ENCODE assay signal across 1 cellular context in the genomic region with DNA sequence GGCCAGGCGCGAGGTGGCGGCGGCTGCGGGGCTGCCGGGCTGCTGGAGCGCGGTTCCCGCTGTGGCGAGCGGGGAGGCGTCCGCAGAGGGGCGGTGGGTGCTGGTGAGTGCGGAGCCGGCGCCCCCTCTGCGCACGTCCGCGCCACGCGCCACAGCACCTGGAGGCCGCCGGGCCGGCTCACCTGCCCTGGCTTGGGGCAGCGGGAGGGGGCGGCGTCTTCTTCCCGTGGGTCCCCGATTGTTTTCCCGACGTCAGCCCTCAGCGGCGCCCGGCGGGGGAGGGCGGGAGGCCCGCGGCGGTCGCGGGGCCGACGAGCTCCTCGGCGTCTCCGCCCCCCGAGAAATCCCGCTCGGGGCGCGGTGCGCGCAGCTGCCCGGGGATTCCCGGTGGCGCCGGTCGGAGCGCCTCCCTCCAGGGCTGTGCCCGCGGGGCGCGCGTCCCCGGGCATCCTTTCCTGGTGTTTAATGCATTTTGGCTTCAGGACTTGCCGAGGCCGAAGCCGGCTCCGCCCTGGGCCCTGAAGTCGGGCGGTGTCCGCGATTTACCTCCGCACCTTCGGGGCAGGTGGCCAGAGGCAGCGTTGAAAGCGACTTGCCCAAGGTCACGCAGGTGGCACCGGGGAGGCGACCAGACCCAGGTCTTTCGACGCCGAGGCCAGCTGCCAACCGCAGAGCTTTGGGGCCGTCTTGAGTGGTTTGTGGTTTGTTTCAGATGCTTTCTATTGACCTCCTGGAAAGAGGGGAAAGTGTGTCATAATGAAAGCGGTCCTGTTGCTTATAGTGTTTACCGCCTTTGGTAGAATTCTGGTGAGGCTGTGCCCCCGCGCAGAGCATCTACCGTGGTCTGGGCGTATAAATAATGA.
TF ChIP-seq lines count a peak whose summit lies in the region.

No MANE protein-coding gene starts in this region.

TF ChIP-seq in HEK293, 187 proteins besides CTCF, POLR2A, EP300 and RAD21 (continued from another document and continues in another):
- TF ChIP-seq ZNF280C (tag by site-specific recombination; IDR thresholded peaks at IDR 0.05) (no peak), KLF16 (tag by site-specific recombination; IDR thresholded peaks at IDR 0.05) (0 out of 2 replicates have a peak, but pooled peaks have one; percentile 45), ZNF639 (tag by site-specific recombination; IDR thresholded peaks at IDR 0.05) (no peak), ZNF324 (tag by site-specific recombination; IDR thresholded peaks at IDR 0.05) (no peak), ZNF830 (tag by site-specific recombination; IDR thresholded peaks at IDR 0.05; ENCODE audit: low read depth) (no peak), ZNF223 (tag by site-specific recombination; IDR thresholded peaks at IDR 0.05) (no peak), ZNF24 (tag by site-specific recombination; IDR thresholded peaks at IDR 0.05) (0 out of 2 replicates have a peak, but pooled peaks have one; percentile 25), ZNF626 (tag by site-specific recombination; IDR thresholded peaks at IDR 0.05) (no peak), ZNF274 (IDR thresholded peaks at IDR 0.05; ENCODE audit: low read length) (no peak), ZNF274 (tag by site-specific recombination; IDR thresholded peaks at IDR 0.05; ENCODE audit: borderline replicate concordance) (no peak), ZEB2 (tag by site-specific recombination; IDR thresholded peaks at IDR 0.05) (peak; percentile 82), ZNF48 (tag by site-specific recombination; IDR thresholded peaks at IDR 0.05) (no peak), ZNF629 (tag by site-specific recombination; IDR thresholded peaks at IDR 0.05) (no peak), GLIS2 (tag by site-specific recombination; IDR thresholded peaks at IDR 0.05) (peak; percentile 45; the same call in 1 of the 2 replicates), ZNF76 (tag by site-specific recombination; IDR thresholded peaks at IDR 0.05; ENCODE audit: borderline replicate concordance, low read depth) (peak; percentile 33; the same call in 1 of the 2 replicates), ZNF335 (tag by site-specific recombination; conservative IDR thresholded peaks at IDR 0.05) (peak; percentile 94), ZNF580 (tag by site-specific recombination; IDR thresholded peaks at IDR 0.05) (no peak), MEIS1 (CRISPR knock-in tag; IDR thresholded peaks at IDR 0.05; ENCODE audit: borderline replicate concordance) (no peak), KLF1 (tag by site-specific recombination; IDR thresholded peaks at IDR 0.05) (0 out of 2 replicates have a peak, but pooled peaks have one; percentile 15), KLF7 (tag by site-specific recombination; IDR thresholded peaks at IDR 0.05; ENCODE audit: borderline replicate concordance) (peak; percentile 38; the same call in 1 of the 2 replicates), ZBTB7A (tag by site-specific recombination; IDR thresholded peaks at IDR 0.05; ENCODE audit: low read depth) (no peak), ZNF37A (tag by site-specific recombination; IDR thresholded peaks at IDR 0.05) (no peak), ZNF707 (tag by site-specific recombination; IDR thresholded peaks at IDR 0.05) (no peak), ZBTB1 (tag by site-specific recombination; IDR thresholded peaks at IDR 0.05) (no peak), ZNF366 (tag by site-specific recombination; conservative IDR thresholded peaks at IDR 0.05) (0 out of 2 replicates have a peak, but pooled peaks have one; percentile 30), GFI1B (tag by site-specific recombination; IDR thresholded peaks at IDR 0.05) (no peak), ZNF785 (tag by site-specific recombination; IDR thresholded peaks at IDR 0.05) (no peak), TCF7L2 (IDR thresholded peaks at IDR 0.05; ENCODE audit: borderline replicate concordance, low read depth, low read length) (no peak), BCL6B (tag by site-specific recombination; IDR thresholded peaks at IDR 0.05) (peak; percentile 86), ZNF433 (tag by site-specific recombination; IDR thresholded peaks at IDR 0.05; ENCODE audit: low read depth) (no peak), HIC1 (tag by site-specific recombination; IDR thresholded peaks at IDR 0.05) (peak; percentile 92), SP7 (tag by site-specific recombination; IDR thresholded peaks at IDR 0.05) (peak; percentile 40; the same call in 1 of the 2 replicates), ZNF677 (tag by site-specific recombination; IDR thresholded peaks at IDR 0.05) (no peak), ZNF623 (tag by site-specific recombination; IDR thresholded peaks at IDR 0.05) (no peak), ZNF394 (tag by site-specific recombination; IDR thresholded peaks at IDR 0.05; ENCODE audit: borderline replicate concordance) (no peak; the same call in 1 of the 2 replicates), ZNF10 (tag by site-specific recombination; IDR thresholded peaks at IDR 0.05) (no peak), ZNF398 (tag by site-specific recombination; IDR thresholded peaks at IDR 0.05) (no peak; the same call in 1 of the 2 replicates)
- TF ChIP-seq, protein P1, sequence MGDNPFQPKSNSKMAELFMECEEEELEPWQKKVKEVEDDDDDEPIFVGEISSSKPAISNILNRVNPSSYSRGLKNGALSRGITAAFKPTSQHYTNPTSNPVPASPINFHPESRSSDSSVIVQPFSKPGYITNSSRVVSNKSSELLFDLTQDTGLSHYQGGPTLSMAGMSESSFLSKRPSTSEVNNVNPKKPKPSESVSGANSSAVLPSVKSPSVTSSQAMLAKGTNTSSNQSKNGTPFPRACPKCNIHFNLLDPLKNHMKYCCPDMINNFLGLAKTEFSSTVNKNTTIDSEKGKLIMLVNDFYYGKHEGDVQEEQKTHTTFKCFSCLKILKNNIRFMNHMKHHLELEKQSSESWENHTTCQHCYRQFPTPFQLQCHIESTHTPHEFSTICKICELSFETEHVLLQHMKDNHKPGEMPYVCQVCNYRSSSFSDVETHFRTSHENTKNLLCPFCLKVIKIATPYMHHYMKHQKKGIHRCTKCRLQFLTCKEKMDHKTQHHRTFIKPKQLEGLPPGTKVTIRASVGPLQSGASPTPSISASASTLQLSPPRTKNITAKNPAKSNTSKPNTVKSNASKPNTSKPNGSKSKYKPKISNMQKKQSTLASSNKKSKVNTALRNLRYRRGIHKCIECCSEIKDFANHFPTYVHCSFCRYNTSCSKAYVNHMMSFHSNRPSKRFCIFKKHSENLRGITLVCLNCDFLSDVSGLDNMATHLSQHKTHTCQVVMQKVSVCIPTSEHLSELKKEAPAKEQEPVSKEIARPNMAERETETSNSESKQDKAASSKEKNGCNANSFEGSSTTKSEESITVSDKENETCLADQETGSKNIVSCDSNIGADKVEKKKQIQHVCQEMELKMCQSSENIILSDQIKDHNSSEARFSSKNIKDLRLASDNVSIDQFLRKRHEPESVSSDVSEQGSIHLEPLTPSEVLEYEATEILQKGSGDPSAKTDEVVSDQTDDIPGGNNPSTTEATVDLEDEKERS (tag by site-specific recombination; IDR thresholded peaks at IDR 0.05), result no peak
- TF ChIP-seq, protein P2, sequence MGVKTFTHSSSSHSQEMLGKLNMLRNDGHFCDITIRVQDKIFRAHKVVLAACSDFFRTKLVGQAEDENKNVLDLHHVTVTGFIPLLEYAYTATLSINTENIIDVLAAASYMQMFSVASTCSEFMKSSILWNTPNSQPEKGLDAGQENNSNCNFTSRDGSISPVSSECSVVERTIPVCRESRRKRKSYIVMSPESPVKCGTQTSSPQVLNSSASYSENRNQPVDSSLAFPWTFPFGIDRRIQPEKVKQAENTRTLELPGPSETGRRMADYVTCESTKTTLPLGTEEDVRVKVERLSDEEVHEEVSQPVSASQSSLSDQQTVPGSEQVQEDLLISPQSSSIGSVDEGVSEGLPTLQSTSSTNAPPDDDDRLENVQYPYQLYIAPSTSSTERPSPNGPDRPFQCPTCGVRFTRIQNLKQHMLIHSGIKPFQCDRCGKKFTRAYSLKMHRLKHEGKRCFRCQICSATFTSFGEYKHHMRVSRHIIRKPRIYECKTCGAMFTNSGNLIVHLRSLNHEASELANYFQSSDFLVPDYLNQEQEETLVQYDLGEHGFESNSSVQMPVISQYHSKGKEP (tag by site-specific recombination; IDR thresholded peaks at IDR 0.05), result no peak
- TF ChIP-seq, protein P3, sequence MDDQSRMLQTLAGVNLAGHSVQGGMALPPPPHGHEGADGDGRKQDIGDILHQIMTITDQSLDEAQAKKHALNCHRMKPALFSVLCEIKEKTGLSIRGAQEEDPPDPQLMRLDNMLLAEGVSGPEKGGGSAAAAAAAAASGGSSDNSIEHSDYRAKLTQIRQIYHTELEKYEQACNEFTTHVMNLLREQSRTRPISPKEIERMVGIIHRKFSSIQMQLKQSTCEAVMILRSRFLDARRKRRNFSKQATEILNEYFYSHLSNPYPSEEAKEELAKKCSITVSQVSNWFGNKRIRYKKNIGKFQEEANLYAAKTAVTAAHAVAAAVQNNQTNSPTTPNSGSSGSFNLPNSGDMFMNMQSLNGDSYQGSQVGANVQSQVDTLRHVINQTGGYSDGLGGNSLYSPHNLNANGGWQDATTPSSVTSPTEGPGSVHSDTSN (CRISPR knock-in tag; IDR thresholded peaks at IDR 0.05), result no peak
- TF ChIP-seq, protein P4, sequence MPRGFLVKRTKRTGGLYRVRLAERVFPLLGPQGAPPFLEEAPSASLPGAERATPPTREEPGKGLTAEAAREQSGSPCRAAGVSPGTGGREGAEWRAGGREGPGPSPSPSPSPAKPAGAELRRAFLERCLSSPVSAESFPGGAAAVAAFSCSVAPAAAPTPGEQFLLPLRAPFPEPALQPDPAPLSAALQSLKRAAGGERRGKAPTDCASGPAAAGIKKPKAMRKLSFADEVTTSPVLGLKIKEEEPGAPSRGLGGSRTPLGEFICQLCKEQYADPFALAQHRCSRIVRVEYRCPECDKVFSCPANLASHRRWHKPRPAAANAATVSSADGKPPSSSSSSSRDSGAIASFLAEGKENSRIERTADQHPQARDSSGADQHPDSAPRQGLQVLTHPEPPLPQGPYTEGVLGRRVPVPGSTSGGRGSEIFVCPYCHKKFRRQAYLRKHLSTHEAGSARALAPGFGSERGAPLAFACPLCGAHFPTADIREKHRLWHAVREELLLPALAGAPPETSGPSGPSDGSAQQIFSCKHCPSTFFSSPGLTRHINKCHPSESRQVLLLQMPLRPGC (tag by site-specific recombination; IDR thresholded peaks at IDR 0.05), result no peak
